In the genomic region with DNA sequence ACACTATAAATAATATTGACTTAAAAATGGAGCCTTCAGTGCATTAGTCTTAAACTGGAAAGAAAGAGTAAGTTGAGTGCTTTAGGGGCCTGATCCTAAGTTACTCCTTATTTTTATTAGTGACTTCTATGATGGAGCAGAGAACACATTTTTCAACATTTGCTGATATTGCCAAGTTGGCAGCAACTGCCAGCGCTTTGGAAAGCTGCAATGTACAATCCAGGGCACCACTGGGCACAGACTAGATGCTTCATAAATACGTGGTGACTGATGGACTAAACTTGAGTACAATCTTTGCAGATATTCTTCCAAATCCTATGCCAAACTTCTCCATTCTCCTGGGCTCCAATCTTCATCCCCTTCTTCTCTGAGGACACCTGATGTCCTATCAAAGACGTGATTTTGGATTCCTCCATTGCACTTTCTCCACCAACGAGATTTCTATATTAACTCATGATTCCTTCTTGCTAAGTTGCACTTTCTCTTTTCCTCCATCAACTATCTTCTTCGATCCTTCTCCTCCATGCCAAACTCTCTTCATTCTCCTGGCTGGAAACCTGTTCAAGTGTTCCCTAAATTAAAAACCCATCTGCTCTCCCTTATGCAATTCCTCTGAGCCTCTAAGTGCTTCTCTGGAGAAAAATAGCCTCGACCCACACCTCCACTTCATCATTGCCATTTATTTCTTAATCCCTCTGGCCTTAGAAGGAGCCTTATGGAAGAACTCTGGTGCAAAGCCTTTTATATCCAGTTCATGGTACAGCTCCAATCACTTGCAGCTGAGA, we compare ENCODE assay signal across 30 cellular contexts. TPM values are rescaled to one million over a fixed set of nuclear protein-coding genes. Genes with fewer than 3 reads are reported as not detected.
"Had no signal": no experiment of that assay in that cellular context is flagged by ENCODE, and none has a peak within 500 bp of the region (broad histone marks: within the 10 kb centered on the region; RNA-seq: fewer than 3 reads in every experiment).

No MANE protein-coding gene starts in this region.

- DNase-seq: activated CD4-positive, alpha-beta T cell treated with anti-CD3 and anti-CD28 coated beads for 1 hour; activated CD4-positive, alpha-beta T cell treated with anti-CD3 and anti-CD28 coated beads for 4 hours; activated CD4-positive, alpha-beta T cell treated with anti-CD3 and anti-CD28 coated beads, Interleukin-2, amount 10 ng/mL, durations not matched to agents 7 days and 5 days; activated CD4-positive, alpha-beta T cell treated with anti-CD3 and anti-CD28 coated beads, Interleukin-2, amount 50 U/mL, for 4 hours; activated CD8-positive, alpha-beta memory T cell treated with anti-CD3 and anti-CD28 coated beads for 24 hours; activated CD8-positive, alpha-beta T cell treated with anti-CD3 and anti-CD28 coated beads for 36 hours; activated effector memory CD4-positive, alpha-beta T cell treated with Interleukin-2 at 50 U/mL for 16 hours; activated gamma-delta T cell treated with Interleukin-2 at 50 U/mL for 16 hours; activated naive CD4-positive, alpha-beta T cell treated with anti-CD3 and anti-CD28 coated beads, Interleukin-2, amount 50 U/mL, for 16 hours; activated naive CD4-positive, alpha-beta T cell treated with Interleukin-2 at 50 U/mL for 16 hours; activated T-cell treated with anti-CD3 and anti-CD28 coated beads, Interleukin-2, amount 50 U/mL, for 4 hours; amniotic stem cell; anterior cingulate cortex; body of pancreas; cerebellar nuclear complex; effector memory CD4-positive, alpha-beta T cell; endodermal cell; foreskin keratinocyte; gastrocnemius medialis; glutamatergic neuron; heart left ventricle; T-helper 2 cell had no signal

- H3K4me3 ChIP-seq: body of pancreas, coronary artery, dorsolateral prefrontal cortex, esophagus muscularis mucosa, gastrocnemius medialis, heart left ventricle had no signal

- H3K36me3 ChIP-seq: esophagus muscularis mucosa, gastrocnemius medialis, heart left ventricle had no signal

- H3K27me3 ChIP-seq: body of pancreas, dorsolateral prefrontal cortex, esophagus muscularis mucosa, foreskin keratinocyte, gastrocnemius medialis, heart left ventricle had no signal

- H3K27ac ChIP-seq: body of pancreas, coronary artery, esophagus muscularis mucosa, foreskin keratinocyte, gastrocnemius medialis, heart left ventricle, VCaP had no signal

- ATAC-seq: activated CD8-positive, alpha-beta T cell treated with anti-CD3 and anti-CD28 coated beads for 36 hours; activated T-cell treated with anti-CD3 and anti-CD28 coated beads, Interleukin-2, amount 50 U/mL, for 4 hours; activated T-helper 17 cell treated with anti-CD3 and anti-CD28 coated beads, Interleukin-2, amount 50 U/mL, for 72 hours; body of pancreas; foreskin keratinocyte; gastrocnemius medialis; heart left ventricle; WTC11 had no signal

- H3K9me3 ChIP-seq: body of pancreas, esophagus muscularis mucosa, gastrocnemius medialis, heart left ventricle had no signal

- H3K4me1 ChIP-seq: body of pancreas, esophagus muscularis mucosa, foreskin keratinocyte, gastrocnemius medialis, heart left ventricle had no signal

RNA-seq across cellular contexts. Expression of a gene that starts 28.5 kb away (rescaled TPM):
- total RNA-seq: activated CD4-positive, alpha-beta T cell treated with anti-CD3 and anti-CD28 coated beads, Interleukin-2, amount 10 ng/mL, durations not matched to agents 7 days and 5 days; activated CD8-positive, alpha-beta T cell treated with anti-CD3 and anti-CD28 coated beads for 36 hours; activated T-cell treated with anti-CD3 and anti-CD28 coated beads, Interleukin-2, amount 50 U/mL, for 4 hours; activated T-helper 17 cell treated with anti-CD3 and anti-CD28 coated beads, Interleukin-2, amount 50 U/mL, for 72 hours; epithelial cell of proximal tubule; foreskin keratinocyte; gastrocnemius medialis; heart left ventricle; T-helper 1 cell treated with Interleukin-12 subunit alpha and Interleukin-12 subunit beta and Interleukin-4 antibody, amounts not matched to agents 30 ng/mL and 1 ng/mL, for 36 hours had no signal
